ENCODE assay signal across 19 cellular contexts in genomic region chr13:50788551-50788950, GRCh38. TPM values are rescaled to one million over a fixed set of nuclear protein-coding genes. Genes with fewer than 3 reads are reported as not detected.
DNase-seq lines count a peak whose midpoint lies in the region; ATAC-seq and TF ChIP-seq lines count a peak whose summit lies in the region.
"Had no signal": no experiment of that assay in that cellular context is flagged by ENCODE, and none has a peak within 500 bp of the region (broad histone marks: within the 10 kb centered on the region; RNA-seq: fewer than 3 reads in every experiment).

No MANE protein-coding gene starts in this region.

- no peak overlapping the region for H3K4me3 ChIP-seq in epithelial cell of esophagus (ENCODE audit: low read length)
- H3K4me3 ChIP-seq: GM12878 had no signal

- TF ChIP-seq CTCF in epithelial cell of esophagus (IDR thresholded peaks at IDR 0.05; ENCODE audit: insufficient read depth, low read depth, low read length, missing control alignments) (no peak), GM10248 (IDR thresholded peaks at IDR 0.05; ENCODE audit: control extremely low read depth, extremely low read depth, low read depth, missing control alignments) (no peak)

- POLR2A ChIA-PET in GM10248 (lab: Yijun Ruan, JAX): no interaction called here

- no peak for ATAC-seq in HG03442 (IDR thresholded peaks at IDR 0.05; ENCODE audit: unreplicated experiment)
- no peak for ATAC-seq in HG03025 (IDR thresholded peaks at IDR 0.05; ENCODE audit: low FRiP score, unreplicated experiment)
- ATAC-seq in activated CD4-positive, CD25-positive, alpha-beta regulatory T cell treated with anti-CD3 and anti-CD28 coated beads, Interleukin-2, amount 50 U/mL, for 24 hours: no peak
- ATAC-seq: GM12878 had no signal

- CTCF ChIA-PET in GM10248 (lab: Yijun Ruan, JAX): interaction anchor here (1.5 kb wide), 1 partner anchor 10 kb away, joined by 4 read pairs; no protein-coding TSS in a partner anchor

- DNase-seq in A172 (ENCODE audit: low spot score): peak; percentile 21
- DNase-seq in Daoy (ENCODE audit: low read depth): peak; percentile 16
- DNase-seq in RPMI7951 (ENCODE audit: low read depth): peak; percentile 24
- DNase-seq in epithelial cell of esophagus (ENCODE audit: low read depth): peak; percentile 13
- DNase-seq in GM10248 (ENCODE audit: extremely low spot score): no peak
- DNase-seq: Caco-2; CD4-positive, CD25-positive, alpha-beta regulatory T cell; DMS153; HCEC 1CT; NCI-H187; NCI-H446; NCI-H69; SHP77 treated with DMSO at 0.1 percent for 48 hours had no signal

RNA-seq across cellular contexts. Expression of gene DLEU7, which starts 54.9 kb away (rescaled TPM):
- total RNA-seq in A172 (2014; rRNA removed; shearing (Covaris generic)): not detected in 2 replicates
- total RNA-seq in Daoy (2014; rRNA removed; shearing (Covaris generic)): 0.12 TPM in 1 of 2 replicates, not detected in the other
- total RNA-seq in RPMI7951 (2014; rRNA removed; shearing (Covaris generic)): 0.12 TPM in 1 of 2 replicates, not detected in the other
- total RNA-seq: A673; Caco-2; CD4-positive, CD25-positive, alpha-beta regulatory T cell; GM12878; OCI-LY7 had no signal
